ENCODE assay signal across 25 cellular contexts in the genomic region with DNA sequence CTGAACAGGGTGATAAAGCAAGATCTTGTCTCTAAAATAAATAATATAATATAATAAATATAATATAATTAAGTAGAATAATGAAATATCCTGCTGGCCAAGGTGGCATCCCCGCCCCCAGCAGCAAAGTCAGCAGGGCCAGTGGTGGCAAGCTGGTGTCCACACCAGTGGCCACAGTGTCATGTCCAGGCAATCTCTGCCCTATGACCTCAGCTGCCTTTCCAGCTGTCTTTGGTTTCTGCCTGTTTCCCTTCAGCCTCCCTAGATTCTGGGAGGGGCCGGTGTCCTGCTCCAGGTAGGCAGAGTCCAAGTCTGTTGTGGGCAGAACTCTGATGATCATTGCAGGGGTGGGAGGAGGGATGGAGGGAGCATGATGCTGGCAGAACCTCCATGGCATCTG. TPM values are rescaled to one million over a fixed set of nuclear protein-coding genes. Genes with fewer than 3 reads are reported as not detected.
"Had no signal": no experiment of that assay in that cellular context is flagged by ENCODE, and none has a peak within 500 bp of the region (broad histone marks: within the 10 kb centered on the region; RNA-seq: fewer than 3 reads in every experiment).

No MANE protein-coding gene starts in this region.

- H3K4me1 ChIP-seq: heart right ventricle, left lung, lower lobe of right lung, pancreas, psoas muscle, stomach had no signal

- ATAC-seq: esophagus mucosa; heart right ventricle; left lung; lower lobe of right lung; naive thymus-derived CD4-positive, alpha-beta T cell; pancreas; psoas muscle; sciatic nerve; stimulated activated naive B cell treated with anti-CD40 and anti-IgM and Interleukin-4, amounts not matched to agents 10 μg/mL and 1 μg/mL and 100 μg/mL, for 72 hours had no signal

- H3K27me3 ChIP-seq: pancreas, stomach had no signal

- H3K4me3 ChIP-seq: heart right ventricle, left lung, lower lobe of right lung, pancreas, psoas muscle, stomach had no signal

- DNase-seq: effector memory CD4-positive, alpha-beta T cell; heart right ventricle; hypothalamus; left lung; lower lobe of right lung; mesenchymal stem cell; midbrain; naive thymus-derived CD4-positive, alpha-beta T cell; nucleus accumbens; pancreas; psoas muscle; retina; stimulated activated CD4-positive, alpha-beta T cell treated with anti-CD3 and anti-CD28 coated beads, Interleukin-2, amount 100 ng/mL, for 24 hours; stimulated activated CD4-positive, alpha-beta T cell treated with anti-CD3 and anti-CD28 coated beads, Interleukin-4, amount 100 ng/mL, for 4 hours; stimulated activated naive B cell treated with anti-CD40 and anti-IgM and Interleukin-4, amounts not matched to agents 10 μg/mL and 1 μg/mL and 100 μg/mL, for 72 hours; stomach; substantia nigra; trophoblast cell had no signal

- H3K36me3 ChIP-seq: heart right ventricle, left lung, lower lobe of right lung, pancreas, stomach had no signal

- H3K9me3 ChIP-seq: heart right ventricle, left lung, lower lobe of right lung, pancreas, psoas muscle, stomach had no signal

- H3K27ac ChIP-seq: heart right ventricle, left lung, lower lobe of right lung, pancreas, psoas muscle, stomach had no signal

RNA-seq across cellular contexts. Expression of gene STEAP3, which starts 16.2 kb away (rescaled TPM):
- polyA plus RNA-seq: naive thymus-derived CD4-positive, alpha-beta T cell had no signal

RNA-seq across cellular contexts. Expression of gene C1QL2, which starts 48.9 kb away (rescaled TPM):
- total RNA-seq: esophagus mucosa; fibroblast of lung; glomerular endothelial cell; heart right ventricle; left lung; lower lobe of right lung; naive thymus-derived CD4-positive, alpha-beta T cell; neural crest cell; psoas muscle; sciatic nerve; skeletal muscle tissue; stomach; urinary bladder had no signal
- polyA plus RNA-seq: fibroblast of lung; naive thymus-derived CD4-positive, alpha-beta T cell; stomach had no signal
